In genomic region chr9:135990468-135991429, GRCh38 we compare ENCODE assay signal across 8 cellular contexts. TPM values are rescaled to one million over a fixed set of nuclear protein-coding genes. Genes with fewer than 3 reads are reported as not detected.
A peak's percentile ranks its signal among the peaks of the same experiment; 100 is the strongest.
DNase-seq lines count a peak whose midpoint lies in the region; ATAC-seq and TF ChIP-seq lines count a peak whose summit lies in the region.

No MANE protein-coding gene starts in this region.

- H3K4me3 ChIP-seq in esophagus squamous epithelium = peak overlapping the region in 2 of 4 donors; percentile 15 to 33

- TF ChIP-seq POLR2A in esophagus squamous epithelium (IDR thresholded peaks at IDR 0.05) = no peak

- 15 to 29% methylated on average over 2 to 11 of the region's 21 CpGs for WGBS in esophagus squamous epithelium, 2 donors

- CTCF ChIA-PET in GM10248 (lab: Yijun Ruan, JAX) = interaction anchor here (1.2 kb wide), 1 partner anchor 23 kb away, joined by 5 read pairs; no protein-coding TSS in a partner anchor

- TF ChIP-seq CTCF in GM10248 (IDR thresholded peaks at IDR 0.05; ENCODE audit: control extremely low read depth, extremely low read depth, low read depth, missing control alignments) = no peak
- TF ChIP-seq CTCF in esophagus squamous epithelium (IDR thresholded peaks at IDR 0.05) = no peak

- peaks cover 29 to 54% (median 30%) of the 10 kb centered on the region in 3 donors for H3K4me1 ChIP-seq in esophagus squamous epithelium

- ATAC-seq in GM21737 (IDR thresholded peaks at IDR 0.05; ENCODE audit: unreplicated experiment) = no peak
- no peak for ATAC-seq in HG03280 (IDR thresholded peaks at IDR 0.05; ENCODE audit: unreplicated experiment)
- no peak for ATAC-seq in HG03139 (IDR thresholded peaks at IDR 0.05; ENCODE audit: unreplicated experiment)

- POLR2A ChIA-PET in GM10248 (lab: Yijun Ruan, JAX) = no interaction called here

- H3K36me3 ChIP-seq in esophagus squamous epithelium = no peaks in the 10 kb centered on the region

- H3K27ac ChIP-seq in esophagus squamous epithelium = peak overlapping the region in 3 of 4 donors; percentile 36 to 69 (median 58)

- DNase-seq in GM10248 (ENCODE audit: extremely low spot score) = peak; percentile 70
- peak; percentile 100 for DNase-seq in NCI-H2171 (lab: John Stamatoyannopoulos, UW)
- peak; percentile 29 for DNase-seq in activated T-cell treated with anti-CD3 and anti-CD28 coated beads for 4 hours
- peak; percentile 22 for DNase-seq in esophagus squamous epithelium (lab: John Stamatoyannopoulos, UW)
- peak; percentile 39 for DNase-seq in pulmonary artery endothelial cell (ENCODE audit: low read depth, low spot score)

- intact Hi-C loops in esophagus squamous epithelium (cut with DNase I) = no loop called here

- H3K9me3 ChIP-seq in esophagus squamous epithelium = no peaks in the 10 kb centered on the region

- peaks cover 0 to 61% (median 2%) of the 10 kb centered on the region in 4 donors for H3K27me3 ChIP-seq in esophagus squamous epithelium

RNA-seq across cellular contexts. Expression of gene UBAC1, which starts 29.6 kb away (rescaled TPM):
- total RNA-seq in esophagus squamous epithelium (10 to 100 TPM; 47.6 to 63.2 (median 54.3) TPM), pulmonary artery endothelial cell (37.7 and 38.5 TPM in 2 replicates)

Comparison
In these comparisons a context has a peak if more than half of its experiments do, and no peak if none do; other contexts are left out.
1. DNase-seq: peak in every context shown above with its lines; median percentile 100 in NCI-H2171; 70 in GM10248; 39 in pulmonary artery endothelial cell; 29 in activated T-cell treated with anti-CD3 and anti-CD28 coated beads for 4 hours; 22 in esophagus squamous epithelium.